In the genomic region with DNA sequence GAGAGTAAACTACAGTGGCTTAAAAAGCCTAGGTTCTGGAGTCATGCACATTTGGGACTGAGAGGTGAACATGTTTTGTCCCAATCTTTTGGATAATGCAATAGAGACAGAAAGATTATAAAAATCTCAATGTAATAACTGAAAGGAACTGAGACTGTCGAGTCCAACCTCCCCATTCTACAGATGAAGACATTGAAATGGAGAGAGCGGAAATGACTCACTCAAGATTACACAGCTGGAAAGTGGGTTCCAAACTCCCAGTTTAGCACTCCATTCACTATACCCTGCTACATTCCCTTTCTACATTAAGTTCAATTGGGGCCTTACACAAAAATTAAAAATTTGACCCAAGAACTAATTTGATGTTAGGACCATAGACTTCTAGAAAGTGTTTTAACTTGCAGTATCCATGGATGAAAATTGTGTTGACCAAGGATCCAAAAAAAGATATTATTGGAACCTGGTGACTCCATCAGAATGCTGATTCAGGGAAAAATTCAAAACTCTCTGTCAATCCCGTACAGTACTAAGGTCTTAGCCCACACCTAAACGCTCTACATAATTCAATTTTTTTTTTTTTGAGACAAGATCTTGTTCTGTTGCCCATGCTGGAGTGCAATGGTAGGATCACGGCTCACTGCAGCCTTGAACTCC, we compare ENCODE assay signal across 12 cellular contexts. TPM values are rescaled to one million over a fixed set of nuclear protein-coding genes. Genes with fewer than 3 reads are reported as not detected.
DNase-seq lines count a peak whose midpoint lies in the region; ATAC-seq and TF ChIP-seq lines count a peak whose summit lies in the region.
"Had no signal": no experiment of that assay in that cellular context is flagged by ENCODE, and none has a peak within 500 bp of the region (broad histone marks: within the 10 kb centered on the region; RNA-seq: fewer than 3 reads in every experiment).

No MANE protein-coding gene starts in this region.

- peaks cover 18% of the 10 kb centered on the region for H3K36me3 Mint-ChIP-seq in activated CD4-positive, alpha-beta T cell treated with anti-CD3 and anti-CD28 coated beads, Interleukin-2, amount 10 ng/mL, durations not matched to agents 24 days and 14 days (ENCODE audit: low read depth)
- peaks cover 2% of the 10 kb centered on the region for H3K36me3 Mint-ChIP-seq in activated CD4-positive, alpha-beta memory T cell treated with anti-CD3 and anti-CD28 coated beads for 36 hours
- H3K36me3 Mint-ChIP-seq in nephron (ENCODE audit: low read depth), result no peaks in the 10 kb centered on the region

- H3K9me3 ChIP-seq in IMR-90 (ENCODE audit: control insufficient read depth, insufficient read depth, low read length), result no peaks in the 10 kb centered on the region

- H3K18ac ChIP-seq in IMR-90 (ENCODE audit: low read depth, low read length), result no peak overlapping the region

- H4K20me1 ChIP-seq in IMR-90 (ENCODE audit: insufficient read depth, low read length), result peaks cover 32% of the 10 kb centered on the region

- no peaks in the 10 kb centered on the region for H3K36me3 ChIP-seq in IMR-90 (ENCODE audit: control insufficient read depth, insufficient read depth, low read length)

- no peak overlapping the region for H2BK120ac ChIP-seq in IMR-90 (ENCODE audit: low read depth, low read length)

- WGBS in IMR-90 (ENCODE audit: extremely low coverage in 2 of 2, insufficient read length in 1 of 2), 2 experiments, result 85% methylated on average over 4 of the region's 5 CpGs; no CpG with 5 or more reads in 1 of the 2 experiments

- H3K9me3 Mint-ChIP-seq in activated CD4-positive, alpha-beta T cell treated with anti-CD3 and anti-CD28 coated beads, Interleukin-2, amount 10 ng/mL, durations not matched to agents 24 days and 14 days, result no peaks in the 10 kb centered on the region
- H3K9me3 Mint-ChIP-seq in activated CD4-positive, alpha-beta memory T cell treated with anti-CD3 and anti-CD28 coated beads for 36 hours, result no peaks in the 10 kb centered on the region
- H3K9me3 Mint-ChIP-seq in nephron, result no peaks in the 10 kb centered on the region

- no peak overlapping the region for H3K27ac ChIP-seq in IMR-90 (ENCODE audit: insufficient read depth, low read length)

- CTCF ChIA-PET in IMR-90 (lab: Yijun Ruan, JAX), result no interaction called here
- CTCF ChIA-PET in activated CD4-positive, alpha-beta memory T cell treated with anti-CD3 and anti-CD28 coated beads for 36 hours (lab: Charles Lee), result no interaction called here

- no peak for TF ChIP-seq RAD21 in IMR-90 (IDR thresholded peaks at IDR 0.05; ENCODE audit: low read length)

- H2BK20ac ChIP-seq in IMR-90 (ENCODE audit: low read depth, low read length), result no peak overlapping the region

- peak overlapping the region; percentile 90 for H3K4me3 Mint-ChIP-seq in activated CD4-positive, alpha-beta T cell treated with anti-CD3 and anti-CD28 coated beads, Interleukin-2, amount 10 ng/mL, durations not matched to agents 24 days and 14 days
- peak overlapping the region; percentile 87 for H3K4me3 Mint-ChIP-seq in activated CD4-positive, alpha-beta memory T cell treated with anti-CD3 and anti-CD28 coated beads for 36 hours
- H3K4me3 Mint-ChIP-seq in nephron, result peak overlapping the region; percentile 92 to 97 (median 93)

- peaks cover 13% of the 10 kb centered on the region; the same call in 1 of the 2 replicates for H3K9me1 ChIP-seq in IMR-90 (ENCODE audit: insufficient read depth, low read length)

- H2BK15ac ChIP-seq in IMR-90 (ENCODE audit: low read depth, low read length), result no peak overlapping the region

- H3K9ac ChIP-seq in IMR-90 (ENCODE audit: low read depth, low read length), result no peak overlapping the region

- BruUV-seq in IMR-90 (replicated peaks; lab: Mats Ljungman, UMichigan), result no TSS peak

- no peaks in the 10 kb centered on the region for H3K27me3 ChIP-seq in IMR-90 (ENCODE audit: control insufficient read depth, insufficient read depth, low read length)

- H3K4me1 Mint-ChIP-seq in activated CD4-positive, alpha-beta T cell treated with anti-CD3 and anti-CD28 coated beads, Interleukin-2, amount 10 ng/mL, durations not matched to agents 24 days and 14 days, result peaks cover 32% of the 10 kb centered on the region
- H3K4me1 Mint-ChIP-seq in activated CD4-positive, alpha-beta memory T cell treated with anti-CD3 and anti-CD28 coated beads for 36 hours (ENCODE audit: low read depth), result peaks cover 39% of the 10 kb centered on the region
- peaks cover 35% of the 10 kb centered on the region for H3K4me1 Mint-ChIP-seq in nephron

- no peak overlapping the region for H3K4me2 ChIP-seq in IMR-90 (ENCODE audit: low read depth, low read length)

- H3K27me3 Mint-ChIP-seq in activated CD4-positive, alpha-beta T cell treated with anti-CD3 and anti-CD28 coated beads, Interleukin-2, amount 10 ng/mL, durations not matched to agents 24 days and 14 days, result no peaks in the 10 kb centered on the region
- H3K27me3 Mint-ChIP-seq in activated CD4-positive, alpha-beta memory T cell treated with anti-CD3 and anti-CD28 coated beads for 36 hours, result no peaks in the 10 kb centered on the region
- H3K27me3 Mint-ChIP-seq in nephron (ENCODE audit: low read depth), result peaks cover 7% of the 10 kb centered on the region

- intact Hi-C loops in activated CD4-positive, alpha-beta T cell treated with anti-CD3 and anti-CD28 coated beads, Interleukin-2, amount 10 ng/mL, durations not matched to agents 24 days and 14 days (cut with micrococcal nuclease), result loop anchor here (1.0 to 2.0 kb wide), 2 partner anchors 59 to 449 kb away; a partner anchor contains a TSS
- intact Hi-C loops in IMR-90 (cut with micrococcal nuclease), result loop anchor here (2.0 to 5.0 kb wide), 2 partner anchors 59 to 91 kb away; a partner anchor contains a TSS
- intact Hi-C loops in activated CD4-positive, alpha-beta memory T cell treated with anti-CD3 and anti-CD28 coated beads for 36 hours (cut with micrococcal nuclease), result loop anchor here (1.0 to 5.0 kb wide), 2 partner anchors 41 to 59 kb away; a partner anchor contains a TSS

- H3K23ac ChIP-seq in IMR-90 (ENCODE audit: low read depth, low read length), result no peak overlapping the region

- no peak overlapping the region for H2AK9ac ChIP-seq in IMR-90 (replicated peaks; ENCODE audit: low read depth, low read length, poor library complexity)

- DNase-seq in activated CD4-positive, alpha-beta T cell treated with anti-CD3 and anti-CD28 coated beads, Interleukin-2, amount 10 ng/mL, durations not matched to agents 24 days and 14 days, result no peak
- DNase-seq in activated CD4-positive, alpha-beta T cell treated with anti-CD3 and anti-CD28 coated beads for 48 hours, result no peak
- DNase-seq in IMR-90, result no peak
- DNase-seq in activated CD4-positive, alpha-beta memory T cell treated with anti-CD3 and anti-CD28 coated beads for 36 hours, result no peak
- no peak for DNase-seq in COR-L47 (lab: John Stamatoyannopoulos, UW)
- DNase-seq in NCI-H2196 (lab: John Stamatoyannopoulos, UW; ENCODE audit: unreplicated experiment), result no peak
- DNase-seq: ACHN, islet precursor cell, NCI-H2029 treated with DMSO at 0.1 percent for 48 hours, small intestine had no signal

- H2BK5ac ChIP-seq in IMR-90 (ENCODE audit: low read depth, low read length, poor library complexity, severe bottlenecking), result no peak overlapping the region

- no peak overlapping the region for H4K5ac ChIP-seq in IMR-90 (ENCODE audit: low read depth, low read length)

- H3K27ac Mint-ChIP-seq in activated CD4-positive, alpha-beta T cell treated with anti-CD3 and anti-CD28 coated beads, Interleukin-2, amount 10 ng/mL, durations not matched to agents 24 days and 14 days, result no peak overlapping the region
- no peak overlapping the region for H3K27ac Mint-ChIP-seq in activated CD4-positive, alpha-beta memory T cell treated with anti-CD3 and anti-CD28 coated beads for 36 hours
- H3K27ac Mint-ChIP-seq in nephron, result peak overlapping the region in 1 of 3 experiments; percentile 88

- peaks cover 11 to 36% of the 10 kb centered on the region in 2 experiments; a peak in 3 of 4 replicates for H3K79me1 ChIP-seq in IMR-90 (ENCODE audit: low read depth in 1 of 2, low read length in 2 of 2)

- dilution Hi-C loops in IMR-90 (cut with HindIII; ENCODE audit: low sequenced_read_pairs, unreplicated experiment), result no loop called here

- POLR2A ChIA-PET in IMR-90 (lab: Charles Lee; ENCODE audit: unreplicated experiment), result no interaction called here
- POLR2A ChIA-PET in activated CD4-positive, alpha-beta memory T cell treated with anti-CD3 and anti-CD28 coated beads for 36 hours (lab: Charles Lee), result interaction anchor here (2.8 kb wide), 1 partner anchor 41 kb away, joined by 28 read pairs; no protein-coding TSS in a partner anchor

- no peak overlapping the region for H2AFZ ChIP-seq in IMR-90 (replicated peaks; ENCODE audit: low read length, poor library complexity)

- no peak overlapping the region for H4K91ac ChIP-seq in IMR-90 (ENCODE audit: insufficient read depth, low read depth, low read length)

- ATAC-seq in IMR-90 (ENCODE audit: low read depth) (no peak), GM19452 (IDR thresholded peaks at IDR 0.05; ENCODE audit: unreplicated experiment) (no peak)

- H4K8ac ChIP-seq in IMR-90 (ENCODE audit: low read depth in 2 of 2, low read length in 2 of 2), result peak overlapping the region in 1 of 2 experiments; percentile 91; a peak in 2 of 4 replicates

- no peak overlapping the region for H3K4me3 ChIP-seq in IMR-90 (ENCODE audit: insufficient read depth, low read depth, low read length)

- H3K4ac ChIP-seq in IMR-90 (ENCODE audit: low read depth, low read length), result no peak overlapping the region

- H3K4me1 ChIP-seq in IMR-90 (ENCODE audit: control insufficient read depth, insufficient read depth, low read length), result peaks cover 4% of the 10 kb centered on the region; the same call in 1 of the 2 replicates

- TF ChIP-seq POLR2A in IMR-90 (IDR thresholded peaks at IDR 0.05; ENCODE audit: low read depth, low read length), result no peak

- H2AK5ac ChIP-seq in IMR-90 (ENCODE audit: low read depth, low read length), result no peak overlapping the region

- H3K56ac ChIP-seq in IMR-90 (ENCODE audit: extremely low read depth, insufficient read depth, low read length), result no peak overlapping the region

- no peak overlapping the region for H3K14ac ChIP-seq in IMR-90 (replicated peaks; ENCODE audit: low read depth, low read length)

- no peak for TF ChIP-seq CTCF in IMR-90 (conservative IDR thresholded peaks at IDR 0.05; ENCODE audit: low read depth, low read length)
- no peak for TF ChIP-seq CTCF in nephron (IDR thresholded peaks at IDR 0.05; ENCODE audit: unreplicated experiment in 3 of 3)

- in situ Hi-C loops in IMR-90 (cut with MboI; ENCODE audit: low sequenced_read_pairs), result no loop called here

RNA-seq across cellular contexts. Expression of a gene that starts 1.5 kb away (rescaled TPM):
- 65.4 and 67.2 TPM in 2 replicates for total RNA-seq in activated CD4-positive, alpha-beta T cell treated with anti-CD3 and anti-CD28 coated beads, Interleukin-2, amount 10 ng/mL, durations not matched to agents 24 days and 14 days
- 29.9 and 32.2 TPM in 2 replicates for total RNA-seq in IMR-90 (2012; rRNA removed)
- polyA plus RNA-seq in IMR-90 (2012; rRNA removed), result 25.4 and 26.0 TPM in 2 replicates
- 16.3 and 17.2 TPM in 2 replicates for polyA plus RNA-seq in IMR-90 (2012; cell fraction: cytosol; rRNA removed)
- polyA plus RNA-seq in IMR-90 (2012; cell fraction: nucleus; rRNA removed; ENCODE audit: low replicate concordance), result 9.8 and 15.3 TPM in 2 replicates
- total RNA-seq in activated CD4-positive, alpha-beta memory T cell treated with anti-CD3 and anti-CD28 coated beads for 36 hours, result 10 to 100 TPM; 62.3 to 65.2 TPM

RNA-seq across cellular contexts. Expression of a gene that starts 59.3 kb away (rescaled TPM):
- 185 TPM in 2 replicates for total RNA-seq in activated CD4-positive, alpha-beta T cell treated with anti-CD3 and anti-CD28 coated beads, Interleukin-2, amount 10 ng/mL, durations not matched to agents 24 days and 14 days
- 84.8 and 87.5 TPM in 2 replicates for total RNA-seq in IMR-90 (2012; rRNA removed)
- 343 and 345 TPM in 2 replicates for polyA plus RNA-seq in IMR-90 (2012; rRNA removed)
- 212 and 293 TPM in 2 replicates for polyA plus RNA-seq in IMR-90 (2012; cell fraction: cytosol; rRNA removed)
- polyA plus RNA-seq in IMR-90 (2012; cell fraction: nucleus; rRNA removed; ENCODE audit: low replicate concordance), result 80.3 and 130 TPM in 2 replicates
- total RNA-seq in activated CD4-positive, alpha-beta memory T cell treated with anti-CD3 and anti-CD28 coated beads for 36 hours, result 100 to 1,000 TPM; 139 to 140 TPM
